In genomic region chr2:216560695-216561370, GRCh38 we compare ENCODE assay signal across 10 cellular contexts.
A peak's percentile ranks its signal among the peaks of the same experiment; 100 is the strongest.
DNase-seq lines count a peak whose midpoint lies in the region; ATAC-seq and TF ChIP-seq lines count a peak whose summit lies in the region.
"Had no signal": no experiment of that assay in that cellular context is flagged by ENCODE, and none has a peak within 500 bp of the region (broad histone marks: within the 10 kb centered on the region; RNA-seq: fewer than 3 reads in every experiment).

No MANE protein-coding gene starts in this region.

- DNase-seq in GM03348 (ENCODE audit: low spot score) (peak; percentile 71), astrocyte of the spinal cord (ENCODE audit: low read depth, low spot score) (peak; percentile 72), left lung (peak in 1 of 2 donors; percentile 44), skeletal muscle cell (ENCODE audit: low read depth) (peak; percentile 64), NCI-H1436 treated with DMSO at 0.1 percent for 48 hours (lab: John Stamatoyannopoulos, UW) (no peak), T-helper 2 cell (no peak)
- DNase-seq: activated CD4-positive, alpha-beta T cell treated with anti-CD3 and anti-CD28 coated beads, Interleukin-2, amount 10 ng/mL, durations not matched to agents 7 days and 5 days; DMS53 had no signal

- peak overlapping the region in 1 of 2 donors; percentile 44 for H3K27ac ChIP-seq in left lung

- H3K4me3 ChIP-seq in astrocyte of the spinal cord (ENCODE audit: low read depth, low read length) (no peak overlapping the region), left lung (no peak overlapping the region), skeletal muscle cell (ENCODE audit: low read depth, low read length) (no peak overlapping the region)

- intact Hi-C loops in left lung (cut with DNase I): no loop called here

- H3K9me3 ChIP-seq in left lung: no peaks in the 10 kb centered on the region

- in situ Hi-C loops in astrocyte of the spinal cord (cut with HindIII; ENCODE audit: low sequenced_read_pairs): no loop called here

- no peak for TF ChIP-seq CTCF in astrocyte of the spinal cord (IDR thresholded peaks at IDR 0.05; ENCODE audit: low read depth, low read length)
- no peak for TF ChIP-seq CTCF in left lung (IDR thresholded peaks at IDR 0.05)

- no peaks in the 10 kb centered on the region for H3K36me3 ChIP-seq in left lung

- ATAC-seq in left lung: peak; percentile 57
- no peak for ATAC-seq in GM18909 (IDR thresholded peaks at IDR 0.05; ENCODE audit: poor library complexity, unreplicated experiment)
- ATAC-seq in GM19455 (IDR thresholded peaks at IDR 0.05; ENCODE audit: unreplicated experiment): no peak

- no peaks in the 10 kb centered on the region for H3K4me1 ChIP-seq in left lung

- H3K27me3 ChIP-seq in left lung: no peaks in the 10 kb centered on the region

Comparison
In these comparisons a context has a peak if more than half of its experiments do, and no peak if none do; other contexts are left out.
1. DNase-seq: peak in GM03348 (single experiment), astrocyte of the spinal cord (single experiment) and skeletal muscle cell (single experiment); none in NCI-H1436 treated with DMSO at 0.1 percent for 48 hours (single experiment) and T-helper 2 cell (0 of 5).